ENCODE assay signal across 8 cellular contexts in genomic region chr4:110514889-110515479, GRCh38. TPM values are rescaled to one million over a fixed set of nuclear protein-coding genes. Genes with fewer than 3 reads are reported as not detected.
DNase-seq lines count a peak whose midpoint lies in the region; ATAC-seq and TF ChIP-seq lines count a peak whose summit lies in the region.

No MANE protein-coding gene starts in this region.

- H3K36me3 Mint-ChIP-seq in activated B cell treated with CpG ODN at 0.5 μM for 24 hours (ENCODE audit: low read depth) = no peaks in the 10 kb centered on the region
- no peaks in the 10 kb centered on the region for H3K36me3 Mint-ChIP-seq in immature natural killer cell

- CTCF ChIA-PET in activated B cell treated with CpG ODN at 0.5 μM for 24 hours (lab: Charles Lee) = interaction anchor here (1.5 to 14.3 kb wide), 3 partner anchors 301 to 518 kb away, joined by 3 to 232 read pairs (median 147); no protein-coding TSS in a partner anchor

- DNase-seq in NCI-H1436 treated with DMSO at 0.1 percent for 48 hours (lab: John Stamatoyannopoulos, UW) (peak; percentile 2), NCI-H1436 (lab: John Stamatoyannopoulos, UW) (no peak), LoVo (ENCODE audit: low spot score) (peak; percentile 63), activated B cell treated with CpG ODN at 0.5 μM for 24 hours (no peak), immature natural killer cell (peak; percentile 28 to 37 (median 31))

- no peak for ATAC-seq in activated B cell treated with CpG ODN at 0.5 μM for 24 hours (ENCODE audit: low read depth)
- ATAC-seq in HG03342 (IDR thresholded peaks at IDR 0.05; ENCODE audit: unreplicated experiment) = no peak
- ATAC-seq in HG02678 (IDR thresholded peaks at IDR 0.05; ENCODE audit: unreplicated experiment) = no peak
- ATAC-seq in HG03280 (IDR thresholded peaks at IDR 0.05; ENCODE audit: unreplicated experiment) = no peak

- intact Hi-C loops in activated B cell treated with CpG ODN at 0.5 μM for 24 hours (cut with micrococcal nuclease) = loop anchor here (1.0 to 10.0 kb wide), 5 partner anchors 170 to 1417 kb away; partner anchors contain the start of gene ELOVL6

- H3K4me1 Mint-ChIP-seq in activated B cell treated with CpG ODN at 0.5 μM for 24 hours (peaks cover 13% of the 10 kb centered on the region), immature natural killer cell (peaks cover 13 to 20% of the 10 kb centered on the region in 2 donors)

- peak overlapping the region; percentile 13 for H3K4me3 Mint-ChIP-seq in activated B cell treated with CpG ODN at 0.5 μM for 24 hours
- H3K4me3 Mint-ChIP-seq in immature natural killer cell = peak overlapping the region; percentile 93 to 98 (median 96)

- H3K9me3 Mint-ChIP-seq in activated B cell treated with CpG ODN at 0.5 μM for 24 hours (no peaks in the 10 kb centered on the region), immature natural killer cell (no peaks in the 10 kb centered on the region)

- TF ChIP-seq CTCF in activated B cell treated with CpG ODN at 0.5 μM for 24 hours (IDR thresholded peaks at IDR 0.05) = peak; percentile 94

- H3K27me3 Mint-ChIP-seq in activated B cell treated with CpG ODN at 0.5 μM for 24 hours = no peaks in the 10 kb centered on the region
- peaks cover 0 to 2% (median 0%) of the 10 kb centered on the region in 3 donors for H3K27me3 Mint-ChIP-seq in immature natural killer cell (ENCODE audit: low read depth in 3 of 3)

- POLR2A ChIA-PET in activated B cell treated with CpG ODN at 0.5 μM for 24 hours (lab: Charles Lee) = no interaction called here

- H3K27ac Mint-ChIP-seq in activated B cell treated with CpG ODN at 0.5 μM for 24 hours (no peak overlapping the region), immature natural killer cell (peak overlapping the region in 2 of 6 donors; percentile 12 to 73)

RNA-seq across cellular contexts. Expression of gene ENPEP, which starts 39.0 kb away (rescaled TPM):
- total RNA-seq in activated B cell treated with CpG ODN at 0.5 μM for 24 hours = not detected in 2 replicates
- not detected for polyA plus RNA-seq in immature natural killer cell

Comparison
In these comparisons a context has a peak if more than half of its experiments do, and no peak if none do; other contexts are left out.
1. DNase-seq: peak in NCI-H1436 treated with DMSO at 0.1 percent for 48 hours (single experiment), LoVo (single experiment) and immature natural killer cell (3 of 3); none in NCI-H1436 (single experiment) and activated B cell treated with CpG ODN at 0.5 μM for 24 hours (single experiment).